Comparison of ENCODE assay signal across 12 cellular contexts in genomic region chr7:134836447-134836846, GRCh38. TPM values are rescaled to one million over a fixed set of nuclear protein-coding genes. Genes with fewer than 3 reads are reported as not detected.
DNase-seq lines count a peak whose midpoint lies in the region; ATAC-seq and TF ChIP-seq lines count a peak whose summit lies in the region.
"Had no signal": no experiment of that assay in that cellular context is flagged by ENCODE, and none has a peak within 500 bp of the region (broad histone marks: within the 10 kb centered on the region; RNA-seq: fewer than 3 reads in every experiment).

No MANE protein-coding gene starts in this region.

- in situ Hi-C loops in brain microvascular endothelial cell (cut with HindIII; ENCODE audit: low pct_ligation_motif_present, low sequenced_read_pairs): no loop called here
- in situ Hi-C loops in gastrocnemius medialis (cut with MboI; ENCODE audit: low sequenced_read_pairs in 4 of 4): no loop called here

- intact Hi-C loops in left cardiac atrium (cut with DNase I) (no loop called here), gastrocnemius medialis (cut with DNase I; ENCODE audit: low total_unique reads) (loop anchor here (10.0 kb wide), 1 partner anchor 132 kb away; no protein-coding TSS in a partner anchor)

- H3K4me1 ChIP-seq in gastrocnemius medialis: peaks cover 0 to 8% of the 10 kb centered on the region in 2 donors

- no peak overlapping the region for H3K4me3 ChIP-seq in brain microvascular endothelial cell (ENCODE audit: low read depth, low read length)
- no peak overlapping the region for H3K4me3 ChIP-seq in gastrocnemius medialis
- no peak overlapping the region for H3K4me3 ChIP-seq in H7 (ENCODE audit: insufficient read depth, low read depth, low read length)

- no peaks in the 10 kb centered on the region for H3K9me3 ChIP-seq in gastrocnemius medialis

- ATAC-seq in left cardiac atrium (peak; percentile 47 to 80), gastrocnemius medialis (peak; percentile 59 to 61)

- H3K27ac ChIP-seq in brain microvascular endothelial cell (peak overlapping the region; percentile 100), gastrocnemius medialis (peak overlapping the region; percentile 37 to 69 (median 57))

- H3K36me3 ChIP-seq in brain microvascular endothelial cell (replicated peaks) (peaks cover 14% of the 10 kb centered on the region), gastrocnemius medialis (no peaks in the 10 kb centered on the region), H7 (replicated peaks; ENCODE audit: control insufficient read depth, insufficient read depth, low read length) (no peaks in the 10 kb centered on the region)

- H3K27me3 ChIP-seq in brain microvascular endothelial cell (replicated peaks) (no peaks in the 10 kb centered on the region), gastrocnemius medialis (no peaks in the 10 kb centered on the region), H7 (ENCODE audit: control insufficient read depth, insufficient read depth, low read length) (no peaks in the 10 kb centered on the region)

- peak in 1 of 2 donors; percentile 15 for TF ChIP-seq POLR2A in gastrocnemius medialis (IDR thresholded peaks at IDR 0.05)

- DNase-seq in EH (ENCODE audit: low read depth) (peak; percentile 63), brain microvascular endothelial cell (peak; percentile 96), left cardiac atrium (no peak), gastrocnemius medialis (no peak), activated gamma-delta T cell (lab: John Stamatoyannopoulos, UW) (no peak), DMS79 treated with DMSO at 0.1 percent for 48 hours (lab: John Stamatoyannopoulos, UW) (no peak), NOMO-1 treated with DMSO at 0.1 percent for 48 hours (lab: John Stamatoyannopoulos, UW; ENCODE audit: unreplicated experiment) (no peak), H7 (no peak)
- DNase-seq: activated T-cell treated with anti-CD3 and anti-CD28 coated beads, Interleukin-2, amount 50 U/mL, for 1 hour; amygdala; NCI-H1048; stimulated activated CD4-positive, alpha-beta T cell treated with anti-CD3 and anti-CD28 coated beads, Interleukin-12 subunit alpha, Interleukin-12 subunit beta, amount 100 ng/mL, for 4 hours had no signal

- TF ChIP-seq CTCF in brain microvascular endothelial cell (IDR thresholded peaks at IDR 0.05; ENCODE audit: low read depth, low read length, missing control alignments) (no peak), gastrocnemius medialis (IDR thresholded peaks at IDR 0.05 in 4 of 5, conservative IDR thresholded peaks at IDR 0.05 in 1 of 5) (no peak)

RNA-seq across cellular contexts. Expression of gene CALD1, which starts 57.0 kb away (rescaled TPM):
- total RNA-seq in left cardiac atrium (100 to 1,000 TPM; 181 to 194 TPM), gastrocnemius medialis (10 to 100 TPM; 25.9 to 43.2 (median 32.3) TPM)
- 95.0 and 99.8 TPM in 2 replicates for total RNA-seq in H7 (2014; rRNA removed; shearing (Covaris generic))

Comparison
In these comparisons a context has a peak if more than half of its experiments do, and no peak if none do; other contexts are left out.
1. DNase-seq: peak in EH (single experiment) and brain microvascular endothelial cell (single experiment); none in left cardiac atrium (single experiment), gastrocnemius medialis (0 of 2), activated gamma-delta T cell (single experiment), DMS79 treated with DMSO at 0.1 percent for 48 hours (single experiment), NOMO-1 treated with DMSO at 0.1 percent for 48 hours (single experiment) and H7 (single experiment).